Comparison of ENCODE assay signal across 4 cellular contexts in genomic region chr2:19306065-19306464, GRCh38. TPM values are rescaled to one million over a fixed set of nuclear protein-coding genes. Genes with fewer than 3 reads are reported as not detected.
"Had no signal": no experiment of that assay in that cellular context is flagged by ENCODE, and none has a peak within 500 bp of the region (broad histone marks: within the 10 kb centered on the region; RNA-seq: fewer than 3 reads in every experiment).

No MANE protein-coding gene starts in this region.

RNA-seq across cellular contexts. Expression of gene OSR1, which starts 52.4 kb away (rescaled TPM):
- total RNA-seq: endothelial cell of umbilical vein; epithelial cell of proximal tubule; natural killer cell treated with Interleukin-12 subunit alpha and Interleukin-12 subunit beta and Interleukin-15 and Interleukin-18, amount 100 ng/mL, for 72 hours had no signal
- polyA plus RNA-seq: endothelial cell of umbilical vein, immature natural killer cell had no signal
